ENCODE assay signal across 8 cellular contexts in genomic region chr1:209569445-209570207, GRCh38. TPM values are rescaled to one million over a fixed set of nuclear protein-coding genes. Genes with fewer than 3 reads are reported as not detected.
A peak's percentile ranks its signal among the peaks of the same experiment; 100 is the strongest.
DNase-seq lines count a peak whose midpoint lies in the region; ATAC-seq and TF ChIP-seq lines count a peak whose summit lies in the region.

No MANE protein-coding gene starts in this region.

- no peak overlapping the region for H3K27ac Mint-ChIP-seq in neural crest cell (ENCODE audit: unreplicated experiment)
- no peak overlapping the region for H3K27ac Mint-ChIP-seq in stimulated activated naive CD8-positive, alpha-beta T cell treated with anti-CD3 and anti-CD28 coated beads, Interleukin-15, Interleukin-2, amounts not matched to agents 100 ng/mL and 50 ng/mL, for 24 hours

- H3K36me3 ChIP-seq in esophagus squamous epithelium, result no peaks in the 10 kb centered on the region

- H3K9me3 ChIP-seq in esophagus squamous epithelium, result no peaks in the 10 kb centered on the region

- no peak for TF ChIP-seq POLR2A in esophagus squamous epithelium (IDR thresholded peaks at IDR 0.05)

- H3K27me3 Mint-ChIP-seq in neural crest cell (ENCODE audit: low read depth), result peaks cover 70% of the 10 kb centered on the region
- H3K27me3 Mint-ChIP-seq in stimulated activated naive CD8-positive, alpha-beta T cell treated with anti-CD3 and anti-CD28 coated beads, Interleukin-15, Interleukin-2, amounts not matched to agents 100 ng/mL and 50 ng/mL, for 24 hours, result peaks cover 48% of the 10 kb centered on the region

- peak overlapping the region in 1 of 4 donors; percentile 42 for H3K4me3 ChIP-seq in esophagus squamous epithelium

- no peak for ATAC-seq in HG03135 (IDR thresholded peaks at IDR 0.05; ENCODE audit: unreplicated experiment)

- H3K4me3 Mint-ChIP-seq in neural crest cell, result no peak overlapping the region
- H3K4me3 Mint-ChIP-seq in stimulated activated naive CD8-positive, alpha-beta T cell treated with anti-CD3 and anti-CD28 coated beads, Interleukin-15, Interleukin-2, amounts not matched to agents 100 ng/mL and 50 ng/mL, for 24 hours, result peak overlapping the region; percentile 37

- intact Hi-C loops in esophagus squamous epithelium (cut with DNase I), result loop anchor here (10.0 kb wide), 1 partner anchor 55 kb away; no protein-coding TSS in a partner anchor

- no peaks in the 10 kb centered on the region for H3K36me3 Mint-ChIP-seq in neural crest cell (ENCODE audit: low read depth)
- no peaks in the 10 kb centered on the region for H3K36me3 Mint-ChIP-seq in stimulated activated naive CD8-positive, alpha-beta T cell treated with anti-CD3 and anti-CD28 coated beads, Interleukin-15, Interleukin-2, amounts not matched to agents 100 ng/mL and 50 ng/mL, for 24 hours (ENCODE audit: low read depth)

- peaks cover 0 to 23% (median 0%) of the 10 kb centered on the region in 4 donors for H3K27me3 ChIP-seq in esophagus squamous epithelium

- H3K4me1 Mint-ChIP-seq in neural crest cell, result peaks cover 12% of the 10 kb centered on the region
- peaks cover 14% of the 10 kb centered on the region for H3K4me1 Mint-ChIP-seq in stimulated activated naive CD8-positive, alpha-beta T cell treated with anti-CD3 and anti-CD28 coated beads, Interleukin-15, Interleukin-2, amounts not matched to agents 100 ng/mL and 50 ng/mL, for 24 hours (ENCODE audit: low read depth)

- WGBS in esophagus squamous epithelium, 2 donors, result 6 to 7% methylated on average over 9 of the region's 9 CpGs

- H3K9me3 Mint-ChIP-seq in neural crest cell, result no peaks in the 10 kb centered on the region
- no peaks in the 10 kb centered on the region for H3K9me3 Mint-ChIP-seq in stimulated activated naive CD8-positive, alpha-beta T cell treated with anti-CD3 and anti-CD28 coated beads, Interleukin-15, Interleukin-2, amounts not matched to agents 100 ng/mL and 50 ng/mL, for 24 hours

- H3K4me1 ChIP-seq in esophagus squamous epithelium, result peaks cover 6 to 51% (median 12%) of the 10 kb centered on the region in 3 donors

- DNase-seq in Daoy (ENCODE audit: low read depth) (peak; percentile 76), HT1080 (ENCODE audit: low read depth) (peak; percentile 67), OCI-M1 (lab: John Stamatoyannopoulos, UW) (peak; percentile 84), activated T-cell treated with anti-CD3 and anti-CD28 coated beads for 4 hours (peak; percentile 59), esophagus squamous epithelium (lab: John Stamatoyannopoulos, UW) (no peak), neural crest cell (ENCODE audit: low read depth, low spot score) (peak; percentile 75)

- peak; percentile 76 to 87 (median 84) for TF ChIP-seq CTCF in esophagus squamous epithelium (IDR thresholded peaks at IDR 0.05)
- TF ChIP-seq CTCF in neural crest cell (conservative IDR thresholded peaks at IDR 0.05), result peak; percentile 95

- no peak overlapping the region for H3K27ac ChIP-seq in esophagus squamous epithelium

RNA-seq across cellular contexts. Expression of gene CAMK1G, which starts 13.9 kb away (rescaled TPM):
- total RNA-seq in Daoy (2014; rRNA removed; shearing (Covaris generic)), result not detected in 2 replicates
- not detected in 2 replicates for total RNA-seq in HT1080 (2014; rRNA removed; shearing (Covaris generic))
- 0.05 and 0.13 TPM in 2 replicates for polyA plus RNA-seq in HT1080 (2015; cell fraction: cytosol; rRNA removed)
- polyA plus RNA-seq in HT1080 (2015; cell fraction: nucleus; rRNA removed), result not detected in 2 replicates
- under 1 TPM in 1 of 4 donors, not detected in 3; 0.19 TPM for total RNA-seq in esophagus squamous epithelium
- total RNA-seq in neural crest cell, result 1.1 and 1.8 TPM in 2 replicates
